ENCODE assay signal across 20 cellular contexts in genomic region chr1:208688656-208689315, GRCh38.
A peak's percentile ranks its signal among the peaks of the same experiment; 100 is the strongest.
DNase-seq lines count a peak whose midpoint lies in the region; ATAC-seq, FAIRE-seq and TF ChIP-seq lines count a peak whose summit lies in the region.
"Had no signal": no experiment of that assay in that cellular context is flagged by ENCODE, and none has a peak within 500 bp of the region (broad histone marks: within the 10 kb centered on the region; RNA-seq: fewer than 3 reads in every experiment).

No MANE protein-coding gene starts in this region.

- H3K27me3 Mint-ChIP-seq in stimulated activated naive B cell treated with anti-CD40 and anti-IgM and Interleukin-4, amounts not matched to agents 10 μg/mL and 1 μg/mL and 100 μg/mL, for 72 hours = peaks cover 14 to 20% of the 10 kb centered on the region in 2 donors
- H3K27me3 Mint-ChIP-seq in activated naive CD8-positive, alpha-beta T cell treated with anti-CD3 and anti-CD28 coated beads, Interleukin-2, amount 50 U/mL, for 24 hours = peaks cover 6% of the 10 kb centered on the region

- no peak overlapping the region for H3K4me3 ChIP-seq in kidney (ENCODE audit: low read length in 2 of 2)
- H3K4me3 ChIP-seq: A549, BLaER1 had no signal

- intact Hi-C loops in kidney (cut with DNase I) = no loop called here

- ATAC-seq in stimulated activated naive B cell treated with anti-CD40 and anti-IgM and Interleukin-4, amounts not matched to agents 10 μg/mL and 1 μg/mL and 100 μg/mL, for 72 hours (replicated peaks) = no peak
- no peak for ATAC-seq in activated naive CD8-positive, alpha-beta T cell treated with anti-CD3 and anti-CD28 coated beads, Interleukin-2, amount 50 U/mL, for 24 hours
- ATAC-seq: A549 had no signal

- peaks cover 4% of the 10 kb centered on the region in 2 donors for H3K9me3 Mint-ChIP-seq in stimulated activated naive B cell treated with anti-CD40 and anti-IgM and Interleukin-4, amounts not matched to agents 10 μg/mL and 1 μg/mL and 100 μg/mL, for 72 hours
- no peaks in the 10 kb centered on the region for H3K9me3 Mint-ChIP-seq in activated naive CD8-positive, alpha-beta T cell treated with anti-CD3 and anti-CD28 coated beads, Interleukin-2, amount 50 U/mL, for 24 hours

- H3K9me3 ChIP-seq in kidney (ENCODE audit: control insufficient read depth in 1 of 2, low read length in 2 of 2) = peaks cover 0 to 5% of the 10 kb centered on the region in 2 donors
- H3K9me3 ChIP-seq: A549, BLaER1 had no signal

- no peak overlapping the region for H3K4me3 Mint-ChIP-seq in stimulated activated naive B cell treated with anti-CD40 and anti-IgM and Interleukin-4, amounts not matched to agents 10 μg/mL and 1 μg/mL and 100 μg/mL, for 72 hours
- H3K4me3 Mint-ChIP-seq in activated naive CD8-positive, alpha-beta T cell treated with anti-CD3 and anti-CD28 coated beads, Interleukin-2, amount 50 U/mL, for 24 hours = no peak overlapping the region
- H3K4me3 Mint-ChIP-seq: CD14-positive monocyte; CD4-positive, alpha-beta memory T cell had no signal

- no peaks in the 10 kb centered on the region for H3K4me1 ChIP-seq in kidney (ENCODE audit: control insufficient read depth in 1 of 2, insufficient read depth in 1 of 2, low read depth in 1 of 2, low read length in 2 of 2)
- H3K4me1 ChIP-seq: A549, BLaER1 had no signal

- H3K36me3 Mint-ChIP-seq in stimulated activated naive B cell treated with anti-CD40 and anti-IgM and Interleukin-4, amounts not matched to agents 10 μg/mL and 1 μg/mL and 100 μg/mL, for 72 hours = no peaks in the 10 kb centered on the region
- no peaks in the 10 kb centered on the region for H3K36me3 Mint-ChIP-seq in activated naive CD8-positive, alpha-beta T cell treated with anti-CD3 and anti-CD28 coated beads, Interleukin-2, amount 50 U/mL, for 24 hours (ENCODE audit: low read depth)
- H3K36me3 Mint-ChIP-seq: CD14-positive monocyte; CD4-positive, alpha-beta memory T cell had no signal

- H3K27ac Mint-ChIP-seq in stimulated activated naive B cell treated with anti-CD40 and anti-IgM and Interleukin-4, amounts not matched to agents 10 μg/mL and 1 μg/mL and 100 μg/mL, for 72 hours = no peak overlapping the region
- H3K27ac Mint-ChIP-seq in activated naive CD8-positive, alpha-beta T cell treated with anti-CD3 and anti-CD28 coated beads, Interleukin-2, amount 50 U/mL, for 24 hours = no peak overlapping the region
- H3K27ac Mint-ChIP-seq: CD14-positive monocyte; CD4-positive, alpha-beta memory T cell had no signal

- TF ChIP-seq CTCF in kidney (IDR thresholded peaks at IDR 0.05; ENCODE audit: borderline replicate concordance, extremely low read depth, insufficient read depth) = no peak

- H3K9ac ChIP-seq in kidney (ENCODE audit: low read length in 2 of 2) = no peak overlapping the region
- H3K9ac ChIP-seq: BLaER1, KMS-11 had no signal

- no peak overlapping the region for H3K27ac ChIP-seq in kidney (ENCODE audit: low read depth in 2 of 2, low read length in 2 of 2)
- H3K27ac ChIP-seq: A549, BLaER1, HL-60, KMS-11 had no signal

- no peaks in the 10 kb centered on the region for H3K4me1 Mint-ChIP-seq in stimulated activated naive B cell treated with anti-CD40 and anti-IgM and Interleukin-4, amounts not matched to agents 10 μg/mL and 1 μg/mL and 100 μg/mL, for 72 hours
- no peaks in the 10 kb centered on the region for H3K4me1 Mint-ChIP-seq in activated naive CD8-positive, alpha-beta T cell treated with anti-CD3 and anti-CD28 coated beads, Interleukin-2, amount 50 U/mL, for 24 hours
- H3K4me1 Mint-ChIP-seq: CD14-positive monocyte; CD4-positive, alpha-beta memory T cell had no signal

- no peak for DNase-seq in kidney
- DNase-seq in stimulated activated naive B cell treated with anti-CD40 and anti-IgM and Interleukin-4, amounts not matched to agents 10 μg/mL and 1 μg/mL and 100 μg/mL, for 72 hours = no peak
- DNase-seq in cerebellum (ENCODE audit: low spot score) = no peak
- no peak for DNase-seq in frontal cortex (ENCODE audit: low spot score in 2 of 2)
- DNase-seq in activated naive CD8-positive, alpha-beta T cell treated with anti-CD3 and anti-CD28 coated beads, Interleukin-2, amount 50 U/mL, for 24 hours = no peak
- DNase-seq: CD4-positive, alpha-beta memory T cell; DMS153; DND-41; EL; GOT3; H7 had no signal

- FAIRE-seq in G401.6 (lab: Jason Lieb, UNC) (peak; percentile 13), TTC549 (lab: Jason Lieb, UNC) (peak; percentile 58), kidney (lab: Jason Lieb, UNC) (peak; percentile 19), frontal cortex (lab: Jason Lieb, UNC) (no peak)
- FAIRE-seq: A549, GM12891, GM18507 had no signal

- H3K36me3 ChIP-seq in kidney (ENCODE audit: control insufficient read depth in 1 of 2, insufficient read depth in 2 of 2, low read length in 2 of 2) = no peaks in the 10 kb centered on the region
- H3K36me3 ChIP-seq: BLaER1 had no signal
